Comparison of ENCODE assay signal across 1 cellular context in genomic region chr19:46802152-46802551, GRCh38.
TF ChIP-seq lines count a peak whose summit lies in the region.

No MANE protein-coding gene starts in this region.

TF ChIP-seq in HepG2, 621 proteins besides CTCF, POLR2A, EP300 and RAD21:
- TF ChIP-seq TCF7 (IDR thresholded peaks at IDR 0.05; ENCODE audit: low read depth): no peak
- peak; percentile 54 for TF ChIP-seq CEBPB (IDR thresholded peaks at IDR 0.05; ENCODE audit: borderline replicate concordance, low read depth, low read length)
